In the genomic region with DNA sequence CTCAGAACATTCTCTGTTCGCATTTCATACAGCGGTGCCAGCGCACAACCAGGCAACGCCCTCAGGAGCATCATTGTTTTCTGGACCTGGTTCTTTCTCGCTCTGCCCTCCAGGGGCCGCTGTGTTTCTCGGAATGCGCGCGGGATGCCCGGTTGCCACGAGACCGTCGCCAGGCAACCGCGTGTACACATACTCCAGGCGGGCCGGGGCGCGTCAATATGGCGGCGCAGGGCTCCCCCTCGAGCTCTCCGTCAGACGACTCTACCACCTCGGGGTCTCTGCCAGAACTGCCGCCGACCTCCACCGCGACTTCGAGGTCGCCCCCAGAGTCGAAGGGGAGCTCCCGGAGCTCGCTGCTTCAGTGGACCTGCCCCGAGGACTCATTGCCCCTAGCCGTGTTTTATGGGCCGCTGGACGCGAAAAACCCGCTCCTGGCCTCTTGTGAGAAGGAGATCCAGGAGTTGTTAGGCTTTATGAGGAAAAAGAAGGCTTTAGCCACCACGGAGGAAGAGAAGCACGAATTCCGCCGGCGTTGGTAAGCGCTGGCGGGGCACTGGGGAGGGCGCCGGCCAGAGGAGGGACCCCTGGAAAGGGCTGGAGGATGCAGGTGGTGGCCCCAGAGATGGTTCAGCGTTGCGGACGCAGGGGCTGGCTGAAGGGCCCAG, we compare ENCODE assay signal across 8 cellular contexts. TPM values are rescaled to one million over a fixed set of nuclear protein-coding genes. Genes with fewer than 3 reads are reported as not detected.
DNase-seq lines count a peak whose midpoint lies in the region; ATAC-seq and TF ChIP-seq lines count a peak whose summit lies in the region.

A gene with protein sequence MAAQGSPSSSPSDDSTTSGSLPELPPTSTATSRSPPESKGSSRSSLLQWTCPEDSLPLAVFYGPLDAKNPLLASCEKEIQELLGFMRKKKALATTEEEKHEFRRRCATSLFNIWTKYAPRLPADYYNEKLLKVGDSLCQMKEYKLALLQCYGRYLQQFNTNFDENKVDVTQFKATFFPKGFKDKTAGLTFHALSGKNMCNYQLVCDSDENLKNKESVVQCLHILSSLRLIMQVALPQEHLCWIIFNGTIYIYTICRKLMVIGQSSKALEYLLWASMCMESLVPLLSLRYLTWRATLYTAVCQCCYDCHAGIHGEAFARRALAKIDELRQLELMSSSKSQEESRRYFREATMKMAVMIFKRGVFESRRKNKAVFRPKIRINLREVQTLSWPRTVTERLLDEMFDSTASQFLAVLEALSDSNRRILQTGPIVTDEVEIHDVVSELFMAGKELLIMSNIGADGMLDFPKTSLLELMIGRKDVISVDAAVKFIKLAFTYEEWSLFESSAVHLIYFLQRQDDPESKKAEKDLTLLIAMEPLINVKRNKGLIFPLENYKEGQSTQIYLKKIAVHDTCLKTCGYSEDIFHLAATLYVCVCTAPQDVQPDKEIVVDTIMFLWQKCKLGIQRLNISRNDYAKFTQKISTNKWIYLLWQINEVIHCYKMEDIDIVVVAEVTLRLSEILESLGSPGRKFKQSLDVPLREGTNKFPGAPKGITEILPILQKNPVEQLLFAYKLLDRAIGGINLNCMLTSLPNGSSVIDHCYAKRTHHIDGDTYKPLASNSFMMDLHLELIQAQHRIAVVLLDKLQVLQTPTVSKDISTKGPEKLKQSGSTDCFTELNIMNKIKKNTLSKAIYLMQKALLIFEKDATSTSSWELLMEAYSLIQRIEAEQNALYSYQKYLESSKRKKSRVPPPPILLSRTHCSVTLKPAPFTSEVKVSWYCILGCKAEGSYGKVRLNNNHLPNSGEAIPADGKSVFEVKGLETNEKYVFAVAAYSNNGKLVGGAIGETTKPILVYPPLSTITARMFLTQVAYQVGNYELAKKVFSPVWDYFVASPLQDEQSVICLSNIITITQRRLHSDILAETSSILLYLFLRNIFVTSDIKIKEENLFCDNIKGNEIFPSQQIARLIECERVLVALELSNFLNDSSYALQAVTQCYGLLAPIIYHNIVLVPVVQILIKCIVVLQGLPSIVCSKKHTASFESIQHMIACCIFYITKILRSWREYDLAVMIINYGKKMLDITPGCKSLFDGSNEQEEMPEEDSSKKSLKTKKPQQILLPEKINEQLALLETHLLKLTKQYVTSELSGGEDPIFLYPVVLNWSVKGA (N-terminal part only) (plus strand): TSS at position 186 of the 665 bp plus-strand sequence. CDS start 33 bp downstream, at position 219.

- H3K9me3 ChIP-seq in left lung: no peaks in the 10 kb centered on the region

- H3K27ac ChIP-seq in left lung: peak within 1 kb of the TSS; percentile 22 to 75

- peaks cover 11% of the 10 kb centered on the region for H3K27me3 Mint-ChIP-seq in activated CD4-positive, alpha-beta T cell treated with anti-CD3 and anti-CD28 coated beads, Interleukin-2, amount 10 ng/mL, durations not matched to agents 7 days and 5 days

- CTCF ChIA-PET in activated CD4-positive, alpha-beta T cell treated with anti-CD3 and anti-CD28 coated beads, Interleukin-2, amount 10 ng/mL, durations not matched to agents 7 days and 5 days (lab: Charles Lee): interaction anchor here (0.6 to 2.3 kb wide), 24 partner anchors 8 to 1550 kb away, joined by 3 to 16 read pairs (median 5); a partner anchor contains a TSS

- peaks cover 0 to 11% of the 10 kb centered on the region in 2 donors for H3K27me3 ChIP-seq in left lung

- H3K36me3 ChIP-seq in left lung: no peaks in the 10 kb centered on the region

- intact Hi-C loops in left lung (cut with DNase I): no loop called here

- peak; percentile 97 for DNase-seq in Ammon's horn (ENCODE audit: low spot score)
- peak; percentile 70 for DNase-seq in GM19240 (ENCODE audit: insufficient read length, low spot score)
- DNase-seq in NCI-H524 treated with DMSO at 0.1 percent for 48 hours (lab: John Stamatoyannopoulos, UW): peak; percentile 19
- peak; percentile 96 for DNase-seq in activated CD4-positive, alpha-beta T cell treated with anti-CD3 and anti-CD28 coated beads, Interleukin-2, amount 10 ng/mL, durations not matched to agents 7 days and 5 days
- peak; percentile 97 for DNase-seq in dermis blood vessel endothelial cell
- peak; percentile 93 to 98 for DNase-seq in left lung
- peak; percentile 89 for DNase-seq in stimulated activated CD4-positive, alpha-beta T cell treated with anti-CD3 and anti-CD28 coated beads, Interleukin-2, amount 100 ng/mL, for 4 hours (ENCODE audit: low read depth)

- H3K4me1 ChIP-seq in left lung: peaks cover 3 to 12% of the 10 kb centered on the region in 2 donors

- H3K4me3 Mint-ChIP-seq in activated CD4-positive, alpha-beta T cell treated with anti-CD3 and anti-CD28 coated beads, Interleukin-2, amount 10 ng/mL, durations not matched to agents 7 days and 5 days: peak within 1 kb of the TSS; percentile 80

- peak; percentile 92 for ATAC-seq in HG03442 (IDR thresholded peaks at IDR 0.05; ENCODE audit: unreplicated experiment)
- ATAC-seq in left lung: peak; percentile 100

- H3K4me1 Mint-ChIP-seq in activated CD4-positive, alpha-beta T cell treated with anti-CD3 and anti-CD28 coated beads, Interleukin-2, amount 10 ng/mL, durations not matched to agents 7 days and 5 days: peaks cover 42% of the 10 kb centered on the region

- POLR2A ChIA-PET in activated CD4-positive, alpha-beta T cell treated with anti-CD3 and anti-CD28 coated beads, Interleukin-2, amount 10 ng/mL, durations not matched to agents 7 days and 5 days (lab: Charles Lee): no interaction called here

- peak within 1 kb of the TSS; percentile 54 to 60 for H3K4me3 ChIP-seq in left lung

- H3K27ac Mint-ChIP-seq in activated CD4-positive, alpha-beta T cell treated with anti-CD3 and anti-CD28 coated beads, Interleukin-2, amount 10 ng/mL, durations not matched to agents 7 days and 5 days: peak within 1 kb of the TSS; percentile 66

- no peaks in the 10 kb centered on the region for H3K9me3 Mint-ChIP-seq in activated CD4-positive, alpha-beta T cell treated with anti-CD3 and anti-CD28 coated beads, Interleukin-2, amount 10 ng/mL, durations not matched to agents 7 days and 5 days

- H3K36me3 Mint-ChIP-seq in activated CD4-positive, alpha-beta T cell treated with anti-CD3 and anti-CD28 coated beads, Interleukin-2, amount 10 ng/mL, durations not matched to agents 7 days and 5 days (ENCODE audit: low read depth): no peaks in the 10 kb centered on the region

- TF ChIP-seq CTCF in left lung (IDR thresholded peaks at IDR 0.05): peak; percentile 87 to 88

RNA-seq across cellular contexts. Expression of the gene that starts here (rescaled TPM):
- total RNA-seq in activated CD4-positive, alpha-beta T cell treated with anti-CD3 and anti-CD28 coated beads, Interleukin-2, amount 10 ng/mL, durations not matched to agents 7 days and 5 days: under 1 TPM; 0.23 to 0.40 TPM
- 8.3 and 13.1 TPM in 2 replicates for total RNA-seq in dermis blood vessel endothelial cell
- 1 to 10 TPM; 1.1 to 3.2 TPM for total RNA-seq in left lung

Comparison
In these comparisons a context has a peak if more than half of its experiments do, and no peak if none do; other contexts are left out.
1. Peak in every context shown above with its lines: DNase-seq, ATAC-seq, H3K4me3 ChIP-seq and H3K27ac ChIP-seq.
2. Peak in DNase-seq in activated CD4-positive, alpha-beta T cell treated with anti-CD3 and anti-CD28 coated beads, Interleukin-2, amount 10 ng/mL, durations not matched to agents 7 days and 5 days; RNA of the gene not detected or under 1 TPM.
3. DNase-seq: peak in every context shown above with its lines; median percentile 97 in Ammon's horn; 97 in dermis blood vessel endothelial cell; 96 in activated CD4-positive, alpha-beta T cell treated with anti-CD3 and anti-CD28 coated beads, Interleukin-2, amount 10 ng/mL, durations not matched to agents 7 days and 5 days; 96 in left lung; 89 in stimulated activated CD4-positive, alpha-beta T cell treated with anti-CD3 and anti-CD28 coated beads, Interleukin-2, amount 100 ng/mL, for 4 hours; 70 in GM19240; 19 in NCI-H524 treated with DMSO at 0.1 percent for 48 hours.